ENCODE assay signal across 8 cellular contexts in genomic region chr1:42146916-42147320, GRCh38. TPM values are rescaled to one million over a fixed set of nuclear protein-coding genes. Genes with fewer than 3 reads are reported as not detected.
A peak's percentile ranks its signal among the peaks of the same experiment; 100 is the strongest.
DNase-seq lines count a peak whose midpoint lies in the region; ATAC-seq and TF ChIP-seq lines count a peak whose summit lies in the region.

No MANE protein-coding gene starts in this region.

- peaks cover 0 to 3% (median 0%) of the 10 kb centered on the region in 7 donors for H3K9me3 Mint-ChIP-seq in CD4-positive, CD25-positive, alpha-beta regulatory T cell
- H3K9me3 Mint-ChIP-seq in natural killer cell = no peaks in the 10 kb centered on the region

- TF ChIP-seq CTCF in esophagus squamous epithelium (IDR thresholded peaks at IDR 0.05) (peak; percentile 41 to 95 (median 89)), natural killer cell (IDR thresholded peaks at IDR 0.05) (peak; percentile 69)

- no peaks in the 10 kb centered on the region for H3K36me3 Mint-ChIP-seq in CD4-positive, CD25-positive, alpha-beta regulatory T cell
- no peaks in the 10 kb centered on the region for H3K36me3 Mint-ChIP-seq in natural killer cell

- H3K9me3 ChIP-seq in CD4-positive, CD25-positive, alpha-beta regulatory T cell (ENCODE audit: control insufficient read depth in 2 of 2, low read length in 2 of 2) = no peaks in the 10 kb centered on the region
- no peaks in the 10 kb centered on the region for H3K9me3 ChIP-seq in esophagus squamous epithelium

- no peak overlapping the region for H3K4me3 Mint-ChIP-seq in CD4-positive, CD25-positive, alpha-beta regulatory T cell
- no peak overlapping the region for H3K4me3 Mint-ChIP-seq in natural killer cell

- H3K4me1 Mint-ChIP-seq in CD4-positive, CD25-positive, alpha-beta regulatory T cell = peaks cover 0 to 6% (median 1%) of the 10 kb centered on the region in 4 donors
- peaks cover 0 to 5% of the 10 kb centered on the region in 2 donors for H3K4me1 Mint-ChIP-seq in natural killer cell

- 0 to 9% methylated on average over 6 to 7 of the region's 7 CpGs for WGBS in esophagus squamous epithelium, 2 donors

- peaks cover 12% of the 10 kb centered on the region for H3K27me3 Mint-ChIP-seq in CD4-positive, CD25-positive, alpha-beta regulatory T cell
- peaks cover 12 to 22% of the 10 kb centered on the region in 2 donors for H3K27me3 Mint-ChIP-seq in natural killer cell (ENCODE audit: low read depth in 2 of 2)

- H3K27ac ChIP-seq in CD4-positive, CD25-positive, alpha-beta regulatory T cell (ENCODE audit: insufficient read depth, low read length, poor library complexity, severe bottlenecking) = no peak overlapping the region
- no peak overlapping the region for H3K27ac ChIP-seq in esophagus squamous epithelium

- no peaks in the 10 kb centered on the region for H3K36me3 ChIP-seq in CD4-positive, CD25-positive, alpha-beta regulatory T cell (ENCODE audit: control insufficient read depth, insufficient read depth, low read length)
- no peaks in the 10 kb centered on the region for H3K36me3 ChIP-seq in esophagus squamous epithelium

- peak in 1 of 2 donors; percentile 48 for ATAC-seq in CD4-positive, CD25-positive, alpha-beta regulatory T cell (ENCODE audit: low read depth in 2 of 2)
- ATAC-seq in natural killer cell (peak in 2 of 3 donors; percentile 73 to 75), GM19395 (IDR thresholded peaks at IDR 0.05; ENCODE audit: unreplicated experiment) (no peak)

- no peak overlapping the region for H3K27ac Mint-ChIP-seq in CD4-positive, CD25-positive, alpha-beta regulatory T cell
- H3K27ac Mint-ChIP-seq in natural killer cell = no peak overlapping the region

- H3K4me3 ChIP-seq in CD4-positive, CD25-positive, alpha-beta regulatory T cell (ENCODE audit: low read depth, low read length) = no peak overlapping the region
- no peak overlapping the region for H3K4me3 ChIP-seq in esophagus squamous epithelium

- H3K4me1 ChIP-seq in CD4-positive, CD25-positive, alpha-beta regulatory T cell (ENCODE audit: control insufficient read depth, insufficient read depth, low read length, poor library complexity, severe bottlenecking) = no peaks in the 10 kb centered on the region
- H3K4me1 ChIP-seq in esophagus squamous epithelium = peaks cover 0 to 18% (median 3%) of the 10 kb centered on the region in 3 donors

- H3K27me3 ChIP-seq in CD4-positive, CD25-positive, alpha-beta regulatory T cell (ENCODE audit: control insufficient read depth, insufficient read depth, low read length) = peaks cover 6% of the 10 kb centered on the region
- H3K27me3 ChIP-seq in esophagus squamous epithelium = peaks cover 0 to 77% (median 0%) of the 10 kb centered on the region in 4 donors

- peak; percentile 30 to 67 (median 44) for DNase-seq in CD4-positive, CD25-positive, alpha-beta regulatory T cell
- DNase-seq in HPDE6-E6E7 (ENCODE audit: extremely low spot score) (peak; percentile 88), NOMO-1 treated with DMSO at 0.1 percent for 48 hours (lab: John Stamatoyannopoulos, UW; ENCODE audit: unreplicated experiment) (peak; percentile 36), activated T-cell treated with anti-CD3 and anti-CD28 coated beads for 4 hours (peak; percentile 65), esophagus squamous epithelium (lab: John Stamatoyannopoulos, UW) (no peak), natural killer cell (peak; percentile 39), stromal cell of bone marrow (ENCODE audit: low read depth) (peak; percentile 13)

- no peak for TF ChIP-seq POLR2A in esophagus squamous epithelium (IDR thresholded peaks at IDR 0.05)

- intact Hi-C loops in esophagus squamous epithelium (cut with DNase I) (no loop called here), natural killer cell (cut with micrococcal nuclease) (no loop called here)

RNA-seq across cellular contexts. Expression of gene GUCA2B, which starts 6.3 kb away (rescaled TPM):
- not detected for total RNA-seq in CD4-positive, CD25-positive, alpha-beta regulatory T cell
- polyA plus RNA-seq in CD4-positive, CD25-positive, alpha-beta regulatory T cell = not detected
- not detected for total RNA-seq in esophagus squamous epithelium
- not detected for total RNA-seq in natural killer cell

RNA-seq across cellular contexts. Expression of gene GUCA2A, which starts 17.6 kb away (rescaled TPM):
- not detected for total RNA-seq in CD4-positive, CD25-positive, alpha-beta regulatory T cell
- polyA plus RNA-seq in CD4-positive, CD25-positive, alpha-beta regulatory T cell = not detected
- total RNA-seq in esophagus squamous epithelium = not detected
- not detected for total RNA-seq in natural killer cell
